Comparison of ENCODE assay signal across 13 cellular contexts in the genomic region with DNA sequence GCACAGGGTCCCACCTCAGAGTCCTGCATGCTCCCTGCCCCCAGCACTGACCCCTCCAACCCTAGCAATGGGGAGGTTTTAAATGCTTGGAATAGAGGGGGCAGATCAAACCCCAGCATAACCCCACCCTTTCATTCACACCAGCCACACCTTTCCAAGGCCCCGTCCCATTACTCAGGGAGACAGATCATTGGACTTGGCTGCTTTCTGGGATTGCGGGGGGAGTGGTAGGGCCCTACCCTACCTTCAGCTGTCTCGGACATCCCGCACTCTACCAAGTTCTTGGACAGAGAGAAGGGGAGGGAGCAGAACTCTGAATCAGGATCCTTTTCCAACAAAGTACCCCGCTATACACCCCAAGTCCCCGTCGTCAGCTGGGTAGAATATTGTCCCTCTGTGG. TPM values are rescaled to one million over a fixed set of nuclear protein-coding genes. Genes with fewer than 3 reads are reported as not detected.
DNase-seq lines count a peak whose midpoint lies in the region; ATAC-seq, FAIRE-seq and TF ChIP-seq lines count a peak whose summit lies in the region.
"Had no signal": no experiment of that assay in that cellular context is flagged by ENCODE, and none has a peak within 500 bp of the region (broad histone marks: within the 10 kb centered on the region; RNA-seq: fewer than 3 reads in every experiment).

No MANE protein-coding gene starts in this region.

- intact Hi-C loops in natural killer cell (cut with micrococcal nuclease), result no loop called here

- peaks cover 0 to 17% (median 5%) of the 10 kb centered on the region in 4 experiments; a peak in 5 of 7 replicates for H3K4me1 ChIP-seq in H1 (replicated peaks in 1 of 4; ENCODE audit: control insufficient read depth in 3 of 4, insufficient read depth in 4 of 4, low read length in 3 of 4)

- WGBS in H1 (ENCODE audit: extremely low coverage in 1 of 2, insufficient coverage in 1 of 2, insufficient read length in 1 of 2, insufficient replicate concordance in 2 of 2, low coverage in 1 of 2, low lambda C conversion rate in 2 of 2, missing lambda C conversion rate in 1 of 2), 2 experiments, result 10% methylated on average over 7 of the region's 7 CpGs; no CpG with 5 or more reads in 1 of the 2 experiments

- peak overlapping the region; percentile 53 to 78 (median 67); a peak in 7 of 8 replicates for H3K4me3 ChIP-seq in H1 (ENCODE audit: extremely low read depth in 1 of 4, insufficient read depth in 2 of 4, low read depth in 3 of 4, low read length in 4 of 4)
- H3K4me3 ChIP-seq: body of pancreas had no signal

- H3K18ac ChIP-seq in H1 (ENCODE audit: extremely low read depth, low read length), result no peak overlapping the region

- no peak for TF ChIP-seq EP300 in H1 (IDR thresholded peaks at IDR 0.05; ENCODE audit: borderline replicate concordance in 1 of 2, low read depth in 2 of 2, low read length in 2 of 2)

- H2BK15ac ChIP-seq in H1 (ENCODE audit: low read length), result no peak overlapping the region

- peak overlapping the region; percentile 55 to 71 for H3K4me3 Mint-ChIP-seq in stimulated activated naive CD8-positive, alpha-beta T cell treated with anti-CD3 and anti-CD28 coated beads, Interleukin-15, amount 100 ng/mL, for 72 hours
- peak overlapping the region in 7 of 10 donors; percentile 1 to 69 (median 60) for H3K4me3 Mint-ChIP-seq in naive thymus-derived CD8-positive, alpha-beta T cell
- no peak overlapping the region for H3K4me3 Mint-ChIP-seq in natural killer cell

- H3K23me2 ChIP-seq in H1 (ENCODE audit: low read depth, low read length), result peaks cover 16% of the 10 kb centered on the region; the same call in 1 of the 2 replicates

- H3K9ac ChIP-seq in H1 (replicated peaks in 1 of 4; ENCODE audit: extremely low read depth in 1 of 4, low read depth in 3 of 4, low read length in 3 of 4), result no peak overlapping the region

- H3K4me1 Mint-ChIP-seq in stimulated activated naive CD8-positive, alpha-beta T cell treated with anti-CD3 and anti-CD28 coated beads, Interleukin-15, amount 100 ng/mL, for 72 hours, result peaks cover 23% of the 10 kb centered on the region
- H3K4me1 Mint-ChIP-seq in naive thymus-derived CD8-positive, alpha-beta T cell, result peaks cover 5 to 16% (median 12%) of the 10 kb centered on the region in 4 donors
- H3K4me1 Mint-ChIP-seq in natural killer cell, result peaks cover 0 to 18% of the 10 kb centered on the region in 2 donors

- H2AFZ ChIP-seq in H1 (ENCODE audit: low read length), result peak overlapping the region; percentile 47; the same call in 1 of the 2 replicates

- H3K4ac ChIP-seq in H1 (replicated peaks; ENCODE audit: insufficient read length, low read depth, low read length), result no peak overlapping the region

- H3K14ac ChIP-seq in H1 (ENCODE audit: insufficient read length), result no peak overlapping the region

- no peaks in the 10 kb centered on the region for H3K36me3 ChIP-seq in H1 (ENCODE audit: control insufficient read depth in 2 of 4, insufficient read depth in 4 of 4, low read length in 3 of 4)
- H3K36me3 ChIP-seq: prostate gland had no signal

- no peak overlapping the region; the same call in 1 of the 2 replicates for H4K8ac ChIP-seq in H1 (ENCODE audit: extremely low read depth, insufficient read depth, low read length)

- no peak overlapping the region for H3K27ac Mint-ChIP-seq in stimulated activated naive CD8-positive, alpha-beta T cell treated with anti-CD3 and anti-CD28 coated beads, Interleukin-15, amount 100 ng/mL, for 72 hours
- no peak overlapping the region for H3K27ac Mint-ChIP-seq in naive thymus-derived CD8-positive, alpha-beta T cell
- no peak overlapping the region for H3K27ac Mint-ChIP-seq in natural killer cell

- no peak overlapping the region for H4K5ac ChIP-seq in H1 (ENCODE audit: insufficient read length, low read depth, low read length)

- no peak overlapping the region for H2BK5ac ChIP-seq in H1 (ENCODE audit: low read depth, low read length)

- H3K9me3 Mint-ChIP-seq in stimulated activated naive CD8-positive, alpha-beta T cell treated with anti-CD3 and anti-CD28 coated beads, Interleukin-15, amount 100 ng/mL, for 72 hours, result no peaks in the 10 kb centered on the region
- no peaks in the 10 kb centered on the region for H3K9me3 Mint-ChIP-seq in naive thymus-derived CD8-positive, alpha-beta T cell
- no peaks in the 10 kb centered on the region for H3K9me3 Mint-ChIP-seq in natural killer cell

- POLR2A ChIA-PET in H1 (lab: Charles Lee; ENCODE audit: partially characterized antibody), result interaction anchor here (1.5 kb wide), 1 partner anchor 287 kb away, joined by 3 read pairs; no protein-coding TSS in a partner anchor
- POLR2A ChIA-PET in naive thymus-derived CD8-positive, alpha-beta T cell (lab: Charles Lee), result interaction anchor here (0.6 kb wide), 1 partner anchor 10 kb away, joined by 3 read pairs; no protein-coding TSS in a partner anchor

- peak overlapping the region; percentile 98 to 99 for H3K4me2 ChIP-seq in H1 (ENCODE audit: insufficient read depth in 1 of 2, low read depth in 2 of 2, low read length in 2 of 2)

- TF ChIP-seq CTCF in H1 (IDR thresholded peaks at IDR 0.05; ENCODE audit: control extremely low read depth in 1 of 3, insufficient read depth in 1 of 3, low read depth in 1 of 3, low read length in 3 of 3), result no peak
- TF ChIP-seq CTCF in natural killer cell (IDR thresholded peaks at IDR 0.05), result no peak

- H3K27me3 Mint-ChIP-seq in stimulated activated naive CD8-positive, alpha-beta T cell treated with anti-CD3 and anti-CD28 coated beads, Interleukin-15, amount 100 ng/mL, for 72 hours, result peaks cover 79% of the 10 kb centered on the region
- peaks cover 16 to 77% (median 46%) of the 10 kb centered on the region in 5 donors for H3K27me3 Mint-ChIP-seq in naive thymus-derived CD8-positive, alpha-beta T cell
- H3K27me3 Mint-ChIP-seq in natural killer cell (ENCODE audit: low read depth in 2 of 2), result peaks cover 35 to 45% of the 10 kb centered on the region in 2 donors

- DNase-seq in stimulated activated naive CD8-positive, alpha-beta T cell treated with anti-CD3 and anti-CD28 coated beads, Interleukin-15, amount 100 ng/mL, for 72 hours, result no peak
- no peak for DNase-seq in stimulated activated naive CD8-positive, alpha-beta T cell treated with anti-CD3 and anti-CD28 coated beads, Interleukin-15, Interleukin-2, amounts not matched to agents 100 U/mL and 50 U/mL, for 24 hours
- DNase-seq in H1 (ENCODE audit: low read depth in 1 of 2, low spot score in 2 of 2), result no peak
- DNase-seq in naive thymus-derived CD8-positive, alpha-beta T cell, result no peak
- no peak for DNase-seq in NCI-H2196 treated with DMSO at 0.1 percent for 48 hours (lab: John Stamatoyannopoulos, UW; ENCODE audit: unreplicated experiment)
- DNase-seq in natural killer cell, result no peak
- DNase-seq: islet precursor cell, NCI-H510A, testis had no signal

- no peak overlapping the region for H3K56ac ChIP-seq in H1 (replicated peaks; ENCODE audit: insufficient read length, low read depth, low read length)

- no peak for FAIRE-seq in H1 (lab: Jason Lieb, UNC)

- no peak overlapping the region for H2BK20ac ChIP-seq in H1 (ENCODE audit: low read length)

- H3K9me3 ChIP-seq in H1 (ENCODE audit: insufficient read depth in 2 of 2, low read depth in 1 of 2, low read length in 1 of 2), result no peaks in the 10 kb centered on the region
- H3K9me3 ChIP-seq: body of pancreas, prostate gland, testis had no signal

- H3K23ac ChIP-seq in H1 (ENCODE audit: insufficient read length), result no peak overlapping the region

- peaks cover 0 to 4% of the 10 kb centered on the region in 2 experiments for H4K20me1 ChIP-seq in H1 (replicated peaks in 1 of 2; ENCODE audit: control insufficient read depth in 1 of 2, insufficient read depth in 2 of 2, low read length in 2 of 2)

- H3K27me3 ChIP-seq in H1 (replicated peaks in 1 of 4; ENCODE audit: control insufficient read depth in 3 of 4, extremely low read depth in 1 of 4, insufficient read depth in 3 of 4, low read length in 3 of 4), result peaks cover 16 to 29% (median 24%) of the 10 kb centered on the region in 4 experiments
- H3K27me3 ChIP-seq: body of pancreas, testis had no signal

- no peaks in the 10 kb centered on the region for H3K79me2 ChIP-seq in H1 (ENCODE audit: control insufficient read depth in 1 of 2, insufficient read depth in 2 of 2, low read length in 2 of 2)

- no peak for TF ChIP-seq RAD21 in H1 (IDR thresholded peaks at IDR 0.05 in 1 of 2, conservative IDR thresholded peaks at IDR 0.05 in 1 of 2; ENCODE audit: low read depth in 2 of 2, low read length in 2 of 2)

- no peaks in the 10 kb centered on the region for H3K79me1 ChIP-seq in H1 (ENCODE audit: low read depth, low read length)

- no peak overlapping the region for H3K27ac ChIP-seq in H1 (ENCODE audit: low read depth, low read length)
- H3K27ac ChIP-seq: body of pancreas, prostate gland, testis had no signal

- H3K36me3 Mint-ChIP-seq in naive thymus-derived CD8-positive, alpha-beta T cell, result no peaks in the 10 kb centered on the region
- H3K36me3 Mint-ChIP-seq in natural killer cell, result no peaks in the 10 kb centered on the region

- no peak overlapping the region for H2AK5ac ChIP-seq in H1 (ENCODE audit: low read depth, low read length)

- no peak overlapping the region for H4K91ac ChIP-seq in H1 (replicated peaks; ENCODE audit: insufficient read length, low read length)

- no peak for TF ChIP-seq POLR2A in H1 (IDR thresholded peaks at IDR 0.05; ENCODE audit: control extremely low read depth in 1 of 2, low read depth in 2 of 2, low read length in 2 of 2)

- no peak overlapping the region for H2BK120ac ChIP-seq in H1 (replicated peaks; ENCODE audit: low read depth, low read length)

- ATAC-seq in stimulated activated naive CD8-positive, alpha-beta T cell treated with anti-CD3 and anti-CD28 coated beads, Interleukin-15, amount 100 ng/mL, for 72 hours, result no peak
- ATAC-seq in stimulated activated naive CD8-positive, alpha-beta T cell treated with anti-CD3 and anti-CD28 coated beads, Interleukin-15, Interleukin-2, amounts not matched to agents 100 U/mL and 50 U/mL, for 24 hours, result no peak
- no peak for ATAC-seq in naive thymus-derived CD8-positive, alpha-beta T cell
- ATAC-seq in HG03095 (IDR thresholded peaks at IDR 0.05; ENCODE audit: unreplicated experiment) (no peak), natural killer cell (no peak)
- no peak for ATAC-seq in activated CD4-positive, CD25-positive, alpha-beta regulatory T cell treated with anti-CD3 and anti-CD28 coated beads, Interleukin-2, amount 50 U/mL, for 24 hours

- H2BK12ac ChIP-seq in H1 (ENCODE audit: low read depth, low read length), result no peak overlapping the region

- CTCF ChIA-PET in H1 (lab: Charles Lee; ENCODE audit: partially characterized antibody), result interaction anchor here (0.7 to 21.2 kb wide), 8 partner anchors 44 to 218 kb away, joined by 3 to 339 read pairs (median 4); no protein-coding TSS in a partner anchor

RNA-seq across cellular contexts. Expression of gene PADI2, which starts 1.0 kb away (rescaled TPM):
- total RNA-seq in H1 (2021; fragmentation: NEBNext Ultra II Directional; extraction: Animal tissue kit (Norgen Biotek cat#: 25700)), result 5.8 and 7.5 TPM in 2 replicates
- polyA plus RNA-seq in H1 (2011; rRNA removed), result 1.6 and 2.5 TPM in 2 replicates
- 1.8 TPM for polyA plus RNA-seq in H1 (2011; cell fraction: cytosol; rRNA removed)
- polyA plus RNA-seq in H1 (2011; cell fraction: nucleus; rRNA removed), result 4.4 TPM
- polyA plus RNA-seq in H1 (2012, experiment 1 of 2), result 2.3 to 3.3 TPM (median 2.8 TPM) in 4 replicates
- polyA plus RNA-seq in H1 (2012, experiment 2 of 2), result 2.3 TPM
- 4.0 TPM for polyA plus RNA-seq in H1 (2013, experiment 1 of 2)
- 4.2 TPM for polyA plus RNA-seq in H1 (2013, experiment 2 of 2)
- 2.2 and 3.9 TPM in 2 replicates for polyA minus RNA-seq in H1 (2011; rRNA and poly(A)+ RNA removed)
- 2.1 TPM for polyA minus RNA-seq in H1 (2011; cell fraction: cytosol; rRNA and poly(A)+ RNA removed)
- 2.8 TPM for polyA minus RNA-seq in H1 (2011; cell fraction: nucleus; rRNA and poly(A)+ RNA removed)
- total RNA-seq in naive thymus-derived CD8-positive, alpha-beta T cell, result not detected
- polyA plus RNA-seq in naive thymus-derived CD8-positive, alpha-beta T cell, result under 1 TPM in 1 of 3 donors, not detected in 2; 0.06 TPM
- 1 to 10 TPM in 1 of 3 donors, under 1 TPM in 2; 0.56 to 2.5 (median 0.88) TPM for total RNA-seq in natural killer cell
